Comparison of ENCODE assay signal across 25 cellular contexts in the genomic region with DNA sequence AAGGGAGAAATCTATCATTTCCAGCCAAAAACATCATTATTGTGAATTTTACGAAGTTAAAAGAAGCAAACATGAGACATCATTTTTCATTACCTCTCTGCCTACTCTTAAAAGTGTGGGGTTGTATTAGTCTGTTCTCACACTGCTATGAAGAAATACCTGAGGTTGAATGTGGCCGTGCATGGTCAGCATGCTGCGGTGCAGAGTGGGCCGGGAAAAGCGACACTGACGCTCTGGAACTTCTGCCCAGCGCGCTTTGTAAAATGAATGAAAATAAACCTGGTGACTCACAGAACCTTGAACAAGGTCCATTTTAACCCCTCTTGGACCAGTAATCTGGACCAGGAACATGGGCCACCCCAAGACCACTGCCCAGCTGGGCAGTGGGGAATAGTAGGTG.
"Had no signal": no experiment of that assay in that cellular context is flagged by ENCODE, and none has a peak within 500 bp of the region (broad histone marks: within the 10 kb centered on the region; RNA-seq: fewer than 3 reads in every experiment).

No MANE protein-coding gene starts in this region.

- H3K4me3 Mint-ChIP-seq: IgD-negative memory B cell, T-helper 17 cell had no signal

- H3K9me3 Mint-ChIP-seq: IgD-negative memory B cell had no signal

- H3K27ac Mint-ChIP-seq: IgD-negative memory B cell, T-helper 17 cell had no signal

- DNase-seq: MG63; NCI-H1092; NCI-H1105 treated with DMSO at 0.1 percent for 48 hours; NCI-H1436; NCI-H187; NCI-H2029; NCI-H2081 treated with DMSO at 0.1 percent for 48 hours; NCI-H2171; NCI-H226; NCI-H446; NCI-H510A; NCI-H524 treated with DMSO at 0.1 percent for 48 hours; NCI-H69; NCI-H774; NK-92 treated with Interleukin-12 subunit alpha and Interleukin-12 subunit beta, amount 100 ng/mL, for 24 hours; PC-3; Peyer's patch; SHP77 treated with DMSO at 0.1 percent for 48 hours; SJCRH30; T-helper 1 cell; T-helper 17 cell had no signal

- ATAC-seq: K562, PC-3, Right ventricle myocardium inferior, SK-N-SH treated with all-trans-retinoic acid at 6 μM for 48 hours, T-helper 17 cell had no signal
